ENCODE assay signal across 1 cellular context in the genomic region with DNA sequence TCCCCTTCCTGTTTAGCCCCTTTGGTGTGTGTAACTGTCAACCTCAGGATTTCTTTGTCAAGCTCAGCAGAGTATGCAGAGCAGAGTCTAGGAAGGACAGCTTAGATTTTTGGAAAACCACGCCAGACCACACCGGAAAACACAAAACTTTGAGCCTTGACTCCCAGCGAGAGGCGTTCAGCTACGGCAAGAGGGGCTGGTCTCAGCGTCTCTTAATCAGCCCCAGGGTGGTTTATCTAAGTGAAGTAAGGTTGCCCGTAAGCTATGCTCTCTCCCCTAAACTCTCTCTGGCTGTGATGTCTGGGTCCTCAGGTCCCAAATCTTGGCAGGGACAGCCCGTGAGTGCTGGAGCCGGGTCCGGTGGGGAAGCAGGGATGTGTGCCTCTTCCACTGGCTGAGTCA.
TF ChIP-seq lines count a peak whose summit lies in the region.

No MANE protein-coding gene starts in this region.

TF ChIP-seq in GM23338, 12 proteins besides CTCF, POLR2A, EP300 and RAD21 (continued from another document):
- no peak for TF ChIP-seq ETS1 (IDR thresholded peaks at IDR 0.05)
- TF ChIP-seq ZNF331 (CRISPR knock-in tag; IDR thresholded peaks at IDR 0.05; ENCODE audit: low read depth): no peak
- TF ChIP-seq, protein P1, sequence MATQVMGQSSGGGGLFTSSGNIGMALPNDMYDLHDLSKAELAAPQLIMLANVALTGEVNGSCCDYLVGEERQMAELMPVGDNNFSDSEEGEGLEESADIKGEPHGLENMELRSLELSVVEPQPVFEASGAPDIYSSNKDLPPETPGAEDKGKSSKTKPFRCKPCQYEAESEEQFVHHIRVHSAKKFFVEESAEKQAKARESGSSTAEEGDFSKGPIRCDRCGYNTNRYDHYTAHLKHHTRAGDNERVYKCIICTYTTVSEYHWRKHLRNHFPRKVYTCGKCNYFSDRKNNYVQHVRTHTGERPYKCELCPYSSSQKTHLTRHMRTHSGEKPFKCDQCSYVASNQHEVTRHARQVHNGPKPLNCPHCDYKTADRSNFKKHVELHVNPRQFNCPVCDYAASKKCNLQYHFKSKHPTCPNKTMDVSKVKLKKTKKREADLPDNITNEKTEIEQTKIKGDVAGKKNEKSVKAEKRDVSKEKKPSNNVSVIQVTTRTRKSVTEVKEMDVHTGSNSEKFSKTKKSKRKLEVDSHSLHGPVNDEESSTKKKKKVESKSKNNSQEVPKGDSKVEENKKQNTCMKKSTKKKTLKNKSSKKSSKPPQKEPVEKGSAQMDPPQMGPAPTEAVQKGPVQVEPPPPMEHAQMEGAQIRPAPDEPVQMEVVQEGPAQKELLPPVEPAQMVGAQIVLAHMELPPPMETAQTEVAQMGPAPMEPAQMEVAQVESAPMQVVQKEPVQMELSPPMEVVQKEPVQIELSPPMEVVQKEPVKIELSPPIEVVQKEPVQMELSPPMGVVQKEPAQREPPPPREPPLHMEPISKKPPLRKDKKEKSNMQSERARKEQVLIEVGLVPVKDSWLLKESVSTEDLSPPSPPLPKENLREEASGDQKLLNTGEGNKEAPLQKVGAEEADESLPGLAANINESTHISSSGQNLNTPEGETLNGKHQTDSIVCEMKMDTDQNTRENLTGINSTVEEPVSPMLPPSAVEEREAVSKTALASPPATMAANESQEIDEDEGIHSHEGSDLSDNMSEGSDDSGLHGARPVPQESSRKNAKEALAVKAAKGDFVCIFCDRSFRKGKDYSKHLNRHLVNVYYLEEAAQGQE (IDR thresholded peaks at IDR 0.05; ENCODE audit: unreplicated experiment): no peak
- TF ChIP-seq STAT1 (IDR thresholded peaks at IDR 0.05; ENCODE audit: unreplicated experiment): no peak
- no peak for TF ChIP-seq ZNF462 (CRISPR knock-in tag; IDR thresholded peaks at IDR 0.05)
- TF ChIP-seq JUNB (IDR thresholded peaks at IDR 0.05; ENCODE audit: unreplicated experiment): no peak
- TF ChIP-seq CREB1 (CRISPR knock-in tag; IDR thresholded peaks at IDR 0.05; ENCODE audit: low read depth): no peak
- TF ChIP-seq POLR2AphosphoS5 (IDR thresholded peaks at IDR 0.05; ENCODE audit: low read depth): no peak
- no peak for TF ChIP-seq ZNF114 (CRISPR knock-in tag; IDR thresholded peaks at IDR 0.05)
TF ChIP-seq in GM23338: peak in this region for 0.
